ENCODE assay signal across 14 cellular contexts in the genomic region with DNA sequence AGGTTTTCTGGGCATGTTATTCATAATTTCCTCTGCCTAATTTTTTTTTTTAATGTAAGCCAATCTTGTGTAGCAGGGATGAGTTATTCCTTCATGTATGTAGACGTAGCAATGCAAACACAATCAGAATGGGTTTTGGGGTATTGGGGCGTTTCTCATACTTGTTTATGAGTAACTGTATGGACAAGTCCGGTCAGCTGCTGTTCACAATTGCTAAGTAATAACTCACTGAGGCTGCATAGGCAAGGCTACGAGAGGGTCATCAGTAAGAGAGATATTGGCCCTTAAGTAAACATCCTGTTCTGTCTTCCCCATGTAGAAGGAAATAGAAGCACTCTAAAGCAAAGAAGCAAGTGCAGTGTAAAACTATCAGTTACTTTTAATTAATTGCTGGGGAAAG. TPM values are rescaled to one million over a fixed set of nuclear protein-coding genes. Genes with fewer than 3 reads are reported as not detected.
DNase-seq lines count a peak whose midpoint lies in the region; ATAC-seq and TF ChIP-seq lines count a peak whose summit lies in the region.
"Had no signal": no experiment of that assay in that cellular context is flagged by ENCODE, and none has a peak within 500 bp of the region (broad histone marks: within the 10 kb centered on the region; RNA-seq: fewer than 3 reads in every experiment).

No MANE protein-coding gene starts in this region.

- no peaks in the 10 kb centered on the region for H3K4me1 ChIP-seq in trophoblast cell (ENCODE audit: control insufficient read depth in 1 of 2, insufficient read depth in 2 of 2, low read length in 2 of 2)

- no peak overlapping the region for H3K14ac ChIP-seq in trophoblast cell (ENCODE audit: low read length)

- no peak overlapping the region for H2BK120ac ChIP-seq in trophoblast cell (ENCODE audit: insufficient read depth, low read length, poor library complexity)

- no peaks in the 10 kb centered on the region for H3K79me2 ChIP-seq in trophoblast cell (ENCODE audit: control insufficient read depth, insufficient read depth, low read length, poor library complexity)

- no peak overlapping the region for H3K27ac ChIP-seq in trophoblast cell (ENCODE audit: low read depth, low read length)

- H3K18ac ChIP-seq in trophoblast cell (ENCODE audit: low read length) = no peak overlapping the region

- H3K9me3 ChIP-seq in trophoblast cell (ENCODE audit: insufficient read depth, low read depth, low read length) = no peaks in the 10 kb centered on the region
- H3K9me3 ChIP-seq: Caco-2 had no signal

- no peak overlapping the region for H3K4me3 Mint-ChIP-seq in activated naive CD4-positive, alpha-beta T cell treated with anti-CD3 and anti-CD28 coated beads for 36 hours
- H3K4me3 Mint-ChIP-seq: naive B cell had no signal

- H3K27me3 Mint-ChIP-seq in activated naive CD4-positive, alpha-beta T cell treated with anti-CD3 and anti-CD28 coated beads for 36 hours (ENCODE audit: low read depth) = no peaks in the 10 kb centered on the region
- H3K27me3 Mint-ChIP-seq: naive B cell had no signal

- H3K27me3 ChIP-seq in trophoblast cell (ENCODE audit: insufficient read depth, low read length) = no peaks in the 10 kb centered on the region

- no peak overlapping the region for H2AK5ac ChIP-seq in trophoblast cell (ENCODE audit: low read length)

- no peaks in the 10 kb centered on the region for H3K9me3 Mint-ChIP-seq in activated naive CD4-positive, alpha-beta T cell treated with anti-CD3 and anti-CD28 coated beads for 36 hours
- H3K9me3 Mint-ChIP-seq: naive B cell had no signal

- peaks cover 4% of the 10 kb centered on the region in 2 experiments for H3K36me3 ChIP-seq in trophoblast cell (ENCODE audit: control insufficient read depth in 1 of 2, insufficient read depth in 2 of 2, low read length in 2 of 2)

- no CpG with 5 or more reads among the region's 4 CpGs for WGBS in trophoblast cell (ENCODE audit: extremely low coverage, insufficient coverage, insufficient read length)

- H2AFZ ChIP-seq in trophoblast cell (ENCODE audit: insufficient read depth, low read length, poor library complexity) = no peak overlapping the region

- no peak overlapping the region for H3K23ac ChIP-seq in trophoblast cell (ENCODE audit: low read length)

- no peak overlapping the region for H4K91ac ChIP-seq in trophoblast cell (ENCODE audit: low read depth, low read length)

- H3K9ac ChIP-seq in trophoblast cell (ENCODE audit: low read length) = no peak overlapping the region

- no peak overlapping the region for H3K4ac ChIP-seq in trophoblast cell (ENCODE audit: low read depth, low read length)

- H3K36me3 Mint-ChIP-seq in activated naive CD4-positive, alpha-beta T cell treated with anti-CD3 and anti-CD28 coated beads for 36 hours (ENCODE audit: low read depth) = peaks cover 2% of the 10 kb centered on the region
- H3K36me3 Mint-ChIP-seq: naive B cell had no signal

- no peak overlapping the region for H4K8ac ChIP-seq in trophoblast cell (ENCODE audit: low read depth, low read length)

- peaks cover 7% of the 10 kb centered on the region for H3K4me1 Mint-ChIP-seq in activated naive CD4-positive, alpha-beta T cell treated with anti-CD3 and anti-CD28 coated beads for 36 hours (ENCODE audit: low read depth)

- no peak overlapping the region for H2BK12ac ChIP-seq in trophoblast cell (ENCODE audit: low read length)

- DNase-seq in AG04449 (ENCODE audit: low read depth, low spot score) (peak; percentile 19), EH (ENCODE audit: low read depth) (peak; percentile 70), amniotic epithelial cell (ENCODE audit: low read depth) (peak; percentile 55), left colon (no peak), SW 1271 (lab: John Stamatoyannopoulos, UW) (no peak), trophoblast cell (no peak)
- DNase-seq in activated naive CD4-positive, alpha-beta T cell treated with anti-CD3 and anti-CD28 coated beads for 36 hours = no peak
- no peak for DNase-seq in activated CD4-positive, alpha-beta T cell treated with anti-CD3 and anti-CD28 coated beads for 1 hour
- DNase-seq: activated CD4-positive, alpha-beta T cell treated with anti-CD3 and anti-CD28 coated beads for 4 hours; activated gamma-delta T cell; Caco-2; naive B cell; NCI-H187; SHP77 treated with DMSO at 0.1 percent for 48 hours had no signal

- H3K27ac Mint-ChIP-seq in activated naive CD4-positive, alpha-beta T cell treated with anti-CD3 and anti-CD28 coated beads for 36 hours = no peak overlapping the region

- ATAC-seq in left colon = peak; percentile 83

- POLR2A ChIA-PET in AG04449 (lab: Yijun Ruan, JAX) = no interaction called here

- intact Hi-C loops in left colon (cut with DNase I, micrococcal nuclease) = loop anchor here in 1 of 2 donors (10.0 kb wide), 1 partner anchor 57 kb away; no protein-coding TSS in a partner anchor
- intact Hi-C loops in activated naive CD4-positive, alpha-beta T cell treated with anti-CD3 and anti-CD28 coated beads for 36 hours (cut with micrococcal nuclease) = no loop called here

- TF ChIP-seq CTCF in AG04449 (IDR thresholded peaks at IDR 0.05; ENCODE audit: insufficient read depth, low read length, missing control alignments) = no peak

- CTCF ChIA-PET in AG04449 (lab: Yijun Ruan, JAX) = interaction anchor here (1.0 kb wide), 1 partner anchor 9 kb away, joined by 3 read pairs; a partner anchor contains a TSS
- CTCF ChIA-PET in activated naive CD4-positive, alpha-beta T cell treated with anti-CD3 and anti-CD28 coated beads for 36 hours (lab: Charles Lee) = interaction anchor here (0.6 kb wide), 1 partner anchor 69 kb away, joined by 4 read pairs; no protein-coding TSS in a partner anchor

- H3K4me3 ChIP-seq in AG04449 (ENCODE audit: low read depth, low read length) (no peak overlapping the region), trophoblast cell (ENCODE audit: low read depth, low read length) (no peak overlapping the region)

- H4K12ac ChIP-seq in trophoblast cell (ENCODE audit: low read depth, low read length) = no peak overlapping the region

- H2BK5ac ChIP-seq in trophoblast cell (ENCODE audit: low read depth, low read length, poor library complexity) = no peak overlapping the region

- no peaks in the 10 kb centered on the region for H3K79me1 ChIP-seq in trophoblast cell (ENCODE audit: low read length)

- no peak overlapping the region for H3K4me2 ChIP-seq in trophoblast cell (ENCODE audit: low read length)

RNA-seq across cellular contexts. Expression of a gene that starts 9.5 kb away (rescaled TPM):
- 10 to 100 TPM; 15.6 to 22.0 TPM for total RNA-seq in left colon
- 10.1 and 11.0 TPM in 2 replicates for polyA plus RNA-seq in trophoblast cell (2013)
- 10 to 100 TPM; 43.7 to 46.0 TPM for total RNA-seq in activated naive CD4-positive, alpha-beta T cell treated with anti-CD3 and anti-CD28 coated beads for 36 hours

RNA-seq across cellular contexts. Expression of a gene that starts 30.2 kb away (rescaled TPM):
- total RNA-seq in left colon = 1 to 10 TPM; 6.3 to 9.1 TPM
- polyA plus RNA-seq in trophoblast cell (2013) = 10.8 and 11.8 TPM in 2 replicates
- under 1 TPM; 0.69 to 0.88 TPM for total RNA-seq in activated naive CD4-positive, alpha-beta T cell treated with anti-CD3 and anti-CD28 coated beads for 36 hours

RNA-seq across cellular contexts. Expression of a gene that starts 37.8 kb away (rescaled TPM):
- not detected for total RNA-seq in left colon
- polyA plus RNA-seq in trophoblast cell (2013) = 0.14 TPM in 1 of 2 replicates, not detected in the other
- not detected for total RNA-seq in activated naive CD4-positive, alpha-beta T cell treated with anti-CD3 and anti-CD28 coated beads for 36 hours

Comparison
In these comparisons a context has a peak if more than half of its experiments do, and no peak if none do; other contexts are left out.
1. DNase-seq: peak in AG04449 (single experiment), EH (single experiment) and amniotic epithelial cell (single experiment); none in left colon (0 of 2), SW 1271 (0 of 2), trophoblast cell (0 of 2), activated naive CD4-positive, alpha-beta T cell treated with anti-CD3 and anti-CD28 coated beads for 36 hours (single experiment) and activated CD4-positive, alpha-beta T cell treated with anti-CD3 and anti-CD28 coated beads for 1 hour (single experiment).